In genomic region chr11:77619576-77620198, GRCh38 we compare ENCODE assay signal across 9 cellular contexts. TPM values are rescaled to one million over a fixed set of nuclear protein-coding genes. Genes with fewer than 3 reads are reported as not detected.
DNase-seq lines count a peak whose midpoint lies in the region; ATAC-seq, FAIRE-seq and TF ChIP-seq lines count a peak whose summit lies in the region.
"Had no signal": no experiment of that assay in that cellular context is flagged by ENCODE, and none has a peak within 500 bp of the region (broad histone marks: within the 10 kb centered on the region; RNA-seq: fewer than 3 reads in every experiment).

No MANE protein-coding gene starts in this region.

- intact Hi-C loops in OCI-LY7 (cut with micrococcal nuclease; ENCODE audit: unreplicated experiment) = no loop called here

- no peaks in the 10 kb centered on the region for H3K27me3 Mint-ChIP-seq in endothelial cell (ENCODE audit: unreplicated experiment)
- H3K27me3 Mint-ChIP-seq in neural crest cell (ENCODE audit: low read depth) = no peaks in the 10 kb centered on the region
- H3K27me3 Mint-ChIP-seq: naive thymus-derived CD8-positive, alpha-beta T cell had no signal

- H3K4me3 Mint-ChIP-seq in endothelial cell (ENCODE audit: unreplicated experiment) = no peak overlapping the region
- H3K4me3 Mint-ChIP-seq in neural crest cell = no peak overlapping the region
- H3K4me3 Mint-ChIP-seq: naive thymus-derived CD8-positive, alpha-beta T cell had no signal

- peaks cover 10% of the 10 kb centered on the region for H3K36me3 Mint-ChIP-seq in endothelial cell (ENCODE audit: low read depth, unreplicated experiment)
- peaks cover 7% of the 10 kb centered on the region for H3K36me3 Mint-ChIP-seq in neural crest cell (ENCODE audit: low read depth)

- BruUV-seq in OCI-LY7 (replicated peaks; lab: Mats Ljungman, UMichigan) = no TSS peak

- H3K79me2 ChIP-seq in OCI-LY7 (ENCODE audit: insufficient read depth, low read depth, low read length) = no peaks in the 10 kb centered on the region

- no peaks in the 10 kb centered on the region for H3K9me2 ChIP-seq in OCI-LY7 (ENCODE audit: insufficient read depth, low read length)

- no peak for FAIRE-seq in D721Med (lab: Jason Lieb, UNC)

- H3K9me3 ChIP-seq in OCI-LY7 (ENCODE audit: low read length) = no peaks in the 10 kb centered on the region

- no peaks in the 10 kb centered on the region for H3K27me3 ChIP-seq in HL-60 (ENCODE audit: insufficient read depth, poor library complexity, severe bottlenecking)

- POLR2A ChIA-PET in OCI-LY7 (lab: Charles Lee) = no interaction called here

- H3K4me2 ChIP-seq in OCI-LY7 (ENCODE audit: low read length) = no peak overlapping the region

- H4K20me1 ChIP-seq in OCI-LY7 (ENCODE audit: insufficient read depth, low read length) = no peaks in the 10 kb centered on the region

- TF ChIP-seq CTCF in D721Med (IDR thresholded peaks at IDR 0.05; ENCODE audit: insufficient read depth, missing control alignments) (peak; percentile 63), HL-60 (IDR thresholded peaks at IDR 0.05; ENCODE audit: insufficient read depth, low read length) (peak; percentile 43), OCI-LY7 (conservative IDR thresholded peaks at IDR 0.05; ENCODE audit: low read length) (peak; percentile 90), endothelial cell (IDR thresholded peaks at IDR 0.05; ENCODE audit: unreplicated experiment) (peak; percentile 69), neural crest cell (conservative IDR thresholded peaks at IDR 0.05) (peak; percentile 85)

- CTCF ChIA-PET in OCI-LY7 (lab: Charles Lee; ENCODE audit: unreplicated experiment) = no interaction called here

- no peak overlapping the region for H3K4me3 ChIP-seq in HL-60 (replicated peaks; ENCODE audit: insufficient read depth, low read length)
- H3K4me3 ChIP-seq in OCI-LY7 (ENCODE audit: low read depth, low read length, poor library complexity, severe bottlenecking) = no peak overlapping the region

- H3K9me3 Mint-ChIP-seq in endothelial cell (ENCODE audit: unreplicated experiment) (no peaks in the 10 kb centered on the region), neural crest cell (no peaks in the 10 kb centered on the region)
- H3K9me3 Mint-ChIP-seq: naive thymus-derived CD8-positive, alpha-beta T cell had no signal

- no peaks in the 10 kb centered on the region for H3K4me1 ChIP-seq in OCI-LY7 (ENCODE audit: insufficient read depth, low read length, poor library complexity, severe bottlenecking)

- H3K27ac Mint-ChIP-seq in endothelial cell (ENCODE audit: unreplicated experiment) (no peak overlapping the region), neural crest cell (ENCODE audit: unreplicated experiment) (no peak overlapping the region)

- no peak for DNase-seq in D721Med (ENCODE audit: insufficient read length, low spot score)
- peak in 1 of 2 experiments; percentile 41 for DNase-seq in HL-60 (ENCODE audit: low read depth in 1 of 2, low spot score in 1 of 2)
- peak; percentile 67 for DNase-seq in OCI-LY7 (ENCODE audit: low spot score)
- peak; percentile 33 for DNase-seq in endothelial cell (ENCODE audit: low spot score)
- DNase-seq in neural crest cell (ENCODE audit: low read depth, low spot score) = peak; percentile 18
- DNase-seq in 8988T = no peak
- no peak for DNase-seq in activated CD8-positive, alpha-beta memory T cell treated with anti-CD3 and anti-CD28 coated beads for 24 hours

- no peak overlapping the region for H3K27ac ChIP-seq in HL-60 (replicated peaks)
- no peak overlapping the region for H3K27ac ChIP-seq in OCI-LY7 (ENCODE audit: low read depth, low read length, poor library complexity, severe bottlenecking)

- peaks cover 88% of the 10 kb centered on the region for H3K36me3 ChIP-seq in OCI-LY7 (ENCODE audit: insufficient read depth, low read length)

- no peaks in the 10 kb centered on the region for H3K4me1 Mint-ChIP-seq in endothelial cell (ENCODE audit: unreplicated experiment)
- no peaks in the 10 kb centered on the region for H3K4me1 Mint-ChIP-seq in neural crest cell

- ATAC-seq in HG03342 (IDR thresholded peaks at IDR 0.05; ENCODE audit: unreplicated experiment) = no peak
- ATAC-seq: naive thymus-derived CD8-positive, alpha-beta T cell had no signal

- H2AFZ ChIP-seq in OCI-LY7 (ENCODE audit: low read length) = no peak overlapping the region

RNA-seq across cellular contexts. Expression of gene CLNS1A, which starts 17.9 kb away (rescaled TPM):
- 115 and 121 TPM in 2 replicates for total RNA-seq in OCI-LY7 (2014; rRNA removed; shearing (Covaris generic))
- 108 and 110 TPM in 2 replicates for total RNA-seq in OCI-LY7 (2022)
- 95.6 TPM for total RNA-seq in endothelial cell (ENCODE audit: unreplicated experiment)
- 163 and 167 TPM in 2 replicates for total RNA-seq in neural crest cell

RNA-seq across cellular contexts. Expression of gene AQP11, which starts 29.9 kb away (rescaled TPM):
- total RNA-seq in OCI-LY7 (2014; rRNA removed; shearing (Covaris generic)) = not detected in 2 replicates
- total RNA-seq in OCI-LY7 (2022) (not detected in 2 replicates), endothelial cell (ENCODE audit: unreplicated experiment) (0.33 TPM), neural crest cell (1.9 and 2.1 TPM in 2 replicates)

Comparison
In these comparisons a context has a peak if more than half of its experiments do, and no peak if none do; other contexts are left out.
1. DNase-seq: peak in OCI-LY7 (single experiment), endothelial cell (single experiment) and neural crest cell (single experiment); none in D721Med (single experiment), 8988T (single experiment) and activated CD8-positive, alpha-beta memory T cell treated with anti-CD3 and anti-CD28 coated beads for 24 hours (single experiment).
2. Peak in every context shown above with its lines, with median percentiles within 50 percentile points of each other: CTCF ChIP-seq.